In genomic region chr17:29238133-29238850, GRCh38 we compare ENCODE assay signal across 2 cellular contexts.
TF ChIP-seq lines count a peak whose summit lies in the region.

No MANE protein-coding gene starts in this region.

TF ChIP-seq in IMR-90, 13 proteins besides CTCF, POLR2A, EP300 and RAD21:
- TF ChIP-seq MXI1 (IDR thresholded peaks at IDR 0.05; ENCODE audit: borderline replicate concordance, low read depth, low read length): no peak; the same call in 1 of the 2 replicates
- TF ChIP-seq FOS (IDR thresholded peaks at IDR 0.05; ENCODE audit: low read depth, low read length): no peak
- TF ChIP-seq USF2 (IDR thresholded peaks at IDR 0.05; ENCODE audit: low read depth, low read length): no peak
- TF ChIP-seq MAZ (IDR thresholded peaks at IDR 0.05; ENCODE audit: borderline replicate concordance, low read depth, low read length): no peak
TF ChIP-seq in IMR-90: peak in this region for 0.

TF ChIP-seq in K562, 482 proteins besides CTCF, POLR2A, EP300 and RAD21:
- TF ChIP-seq BACH1 (tag; IDR thresholded peaks at IDR 0.05) (0 out of 2 replicates have a peak, but pooled peaks have one; percentile 2), KLF13 (tag; IDR thresholded peaks at IDR 0.05; ENCODE audit: borderline replicate concordance, low read depth) (no peak), CEBPB (tag; IDR thresholded peaks at IDR 0.05) (peak; percentile 62)
